12 cellular contexts compared by ENCODE assay signal in the genomic region with DNA sequence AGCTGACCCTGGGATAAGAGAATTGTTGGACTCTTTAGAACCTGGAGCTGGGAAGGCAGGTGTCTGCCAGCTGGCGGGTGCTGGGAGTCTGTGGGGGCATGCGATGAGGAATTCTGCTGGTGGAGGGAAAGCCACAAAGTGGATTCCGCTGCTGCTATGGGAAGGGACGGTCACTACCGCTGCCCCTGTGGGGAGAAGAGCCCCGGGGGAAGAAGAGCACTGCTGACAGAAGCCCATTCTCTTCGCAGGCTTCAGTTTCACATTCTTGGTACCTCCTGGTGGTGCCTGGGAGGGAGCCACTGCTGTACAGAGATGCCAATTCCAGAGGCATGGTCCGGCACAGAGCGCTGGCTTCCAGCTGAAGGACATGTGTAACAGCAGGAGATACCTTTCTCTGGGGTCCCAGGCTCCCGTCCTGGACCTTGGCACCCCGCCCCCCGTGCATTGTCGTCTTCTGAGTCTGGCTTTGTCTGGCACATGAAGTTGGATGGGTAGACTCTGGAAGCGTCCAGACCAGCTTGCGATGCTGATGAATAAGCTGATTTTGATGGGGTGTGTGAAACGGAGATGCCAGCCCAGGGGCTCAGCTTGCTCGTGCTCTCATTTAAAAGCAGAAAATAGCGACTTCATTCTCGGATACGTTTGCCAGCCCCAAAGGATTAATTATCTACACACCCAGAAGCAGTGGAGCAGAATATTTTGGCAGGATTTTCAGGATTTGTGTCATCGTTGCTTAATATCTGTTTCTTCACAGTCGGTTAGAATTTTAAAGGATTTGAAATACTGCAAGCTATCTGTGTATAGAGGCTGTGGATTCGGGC. TPM values are rescaled to one million over a fixed set of nuclear protein-coding genes. Genes with fewer than 3 reads are reported as not detected.
DNase-seq lines count a peak whose midpoint lies in the region; ATAC-seq, FAIRE-seq and TF ChIP-seq lines count a peak whose summit lies in the region.
"Had no signal": no experiment of that assay in that cellular context is flagged by ENCODE, and none has a peak within 500 bp of the region (broad histone marks: within the 10 kb centered on the region; RNA-seq: fewer than 3 reads in every experiment).

No MANE protein-coding gene starts in this region.

- H4K5ac ChIP-seq in IMR-90 (ENCODE audit: low read depth, low read length), result no peak overlapping the region

- BruUV-seq in IMR-90 (replicated peaks; lab: Mats Ljungman, UMichigan), result no TSS peak
- TSS peak; percentile 54 for BruUV-seq in HepG2 (replicated peaks; lab: Mats Ljungman, UMichigan)

- no peak overlapping the region for H2BK5ac ChIP-seq in IMR-90 (ENCODE audit: low read depth, low read length, poor library complexity, severe bottlenecking)

- no peak for TF ChIP-seq POLR2A in IMR-90 (IDR thresholded peaks at IDR 0.05; ENCODE audit: low read depth, low read length)
- TF ChIP-seq POLR2A in HepG2 (IDR thresholded peaks at IDR 0.05; ENCODE audit: insufficient read depth in 1 of 2, low read depth in 2 of 2, low read length in 2 of 2), result no peak

- no peaks in the 10 kb centered on the region for H3K9me3 Mint-ChIP-seq in neural progenitor cell

- CTCF ChIA-PET in IMR-90 (lab: Yijun Ruan, JAX), result no interaction called here
- CTCF ChIA-PET in HepG2 (lab: Yijun Ruan, JAX; ENCODE audit: low intra/inter-chr PET ratio, low total read pairs), result no interaction called here

- POLR2A ChIA-PET in IMR-90 (lab: Charles Lee; ENCODE audit: unreplicated experiment) (no interaction called here), HepG2 (lab: Yijun Ruan, JAX) (interaction anchor here (0.8 to 5.5 kb wide), 6 partner anchors 11 to 58 kb away, joined by 3 to 21 read pairs (median 4); partner anchors contain the start of genes PDXK and RRP1)

- peaks cover 38% of the 10 kb centered on the region for H3K4me1 ChIP-seq in IMR-90 (ENCODE audit: control insufficient read depth, insufficient read depth, low read length)
- peaks cover 89% of the 10 kb centered on the region for H3K4me1 ChIP-seq in HepG2 (ENCODE audit: insufficient read depth, low read length)
- no peaks in the 10 kb centered on the region for H3K4me1 ChIP-seq in neural progenitor cell

- no peak overlapping the region for H3K27ac Mint-ChIP-seq in neural progenitor cell

- DNase-seq in IMR-90 (no peak), astrocyte of the hippocampus (ENCODE audit: low read depth, low spot score) (peak; percentile 61), HepG2 (ENCODE audit: low spot score) (no peak), superior temporal gyrus (ENCODE audit: extremely low spot score) (peak; percentile 65), neural progenitor cell (ENCODE audit: low spot score) (no peak)
- no peak for DNase-seq in activated CD8-positive, alpha-beta memory T cell treated with anti-CD3 and anti-CD28 coated beads, Interleukin-2, amount 50 U/mL, for 4 hours
- DNase-seq: activated effector memory CD4-positive, alpha-beta T cell treated with Interleukin-2 at 50 U/mL for 16 hours; mesendoderm; NCI-H510A treated with DMSO at 0.1 percent for 48 hours; stimulated activated CD4-positive, alpha-beta T cell treated with anti-CD3 and anti-CD28 coated beads, Interleukin-4, amount 100 ng/mL, for 4 hours had no signal

- peak overlapping the region; percentile 60 for H2AK9ac ChIP-seq in IMR-90 (replicated peaks; ENCODE audit: low read depth, low read length, poor library complexity)

- TF ChIP-seq RAD21 in IMR-90 (IDR thresholded peaks at IDR 0.05; ENCODE audit: low read length), result no peak
- TF ChIP-seq RAD21 in HepG2 (CRISPR knock-in tag; IDR thresholded peaks at IDR 0.05), result no peak

- TF ChIP-seq CTCF in IMR-90 (conservative IDR thresholded peaks at IDR 0.05; ENCODE audit: low read depth, low read length) (no peak), HepG2 (CRISPR knock-in tag; IDR thresholded peaks at IDR 0.05) (no peak), neural progenitor cell (IDR thresholded peaks at IDR 0.05) (no peak)

- H3K4me1 Mint-ChIP-seq in neural progenitor cell, result peaks cover 36% of the 10 kb centered on the region

- ATAC-seq in IMR-90 (ENCODE audit: low read depth), result no peak
- ATAC-seq in HepG2, result peak; percentile 0; the same call in 2 of the 3 replicates
- ATAC-seq in GM18873 (IDR thresholded peaks at IDR 0.05; ENCODE audit: low FRiP score, unreplicated experiment), result no peak
- ATAC-seq in HG03432 (IDR thresholded peaks at IDR 0.05; ENCODE audit: unreplicated experiment), result no peak

- in situ Hi-C loops in IMR-90 (cut with MboI; ENCODE audit: low sequenced_read_pairs), result no loop called here
- in situ Hi-C loops in HepG2 (cut with HindIII; ENCODE audit: extremely low pct_ligation_motif_present, low pct_unique_long_range_greater_than_20kb), result no loop called here

- no peak overlapping the region for H3K56ac ChIP-seq in IMR-90 (ENCODE audit: extremely low read depth, insufficient read depth, low read length)

- peaks cover 9% of the 10 kb centered on the region for H3K27me3 Mint-ChIP-seq in neural progenitor cell (ENCODE audit: insufficient read depth, low read depth)

- no peak overlapping the region for H4K91ac ChIP-seq in IMR-90 (ENCODE audit: insufficient read depth, low read depth, low read length)

- H3K14ac ChIP-seq in IMR-90 (replicated peaks; ENCODE audit: low read depth, low read length), result no peak overlapping the region

- intact Hi-C loops in IMR-90 (cut with micrococcal nuclease) (no loop called here), HepG2 (cut with micrococcal nuclease; ENCODE audit: unreplicated experiment) (no loop called here)

- H3K4ac ChIP-seq in IMR-90 (ENCODE audit: low read depth, low read length), result no peak overlapping the region

- no peak overlapping the region for H3K23ac ChIP-seq in IMR-90 (ENCODE audit: low read depth, low read length)

- peaks cover 81% of the 10 kb centered on the region for H3K79me2 ChIP-seq in HepG2 (ENCODE audit: insufficient read depth, low read length)
- peaks cover 24% of the 10 kb centered on the region for H3K79me2 ChIP-seq in neural progenitor cell (ENCODE audit: low read depth)

- no peak overlapping the region for H3K4me3 ChIP-seq in IMR-90 (ENCODE audit: insufficient read depth, low read depth, low read length)
- peak overlapping the region in 2 of 3 experiments; percentile 17 to 64; a peak in 4 of 6 replicates for H3K4me3 ChIP-seq in HepG2 (replicated peaks in 1 of 3; ENCODE audit: insufficient read depth in 1 of 3, low read depth in 2 of 3, low read length in 3 of 3)
- no peak overlapping the region for H3K4me3 ChIP-seq in neural progenitor cell

- H3K79me1 ChIP-seq in IMR-90 (ENCODE audit: low read depth in 1 of 2, low read length in 2 of 2), result peaks cover 26 to 95% of the 10 kb centered on the region in 2 experiments

- H3K18ac ChIP-seq in IMR-90 (ENCODE audit: low read depth, low read length), result no peak overlapping the region

- H2BK20ac ChIP-seq in IMR-90 (ENCODE audit: low read depth, low read length), result no peak overlapping the region

- H3K36me3 ChIP-seq in IMR-90 (ENCODE audit: control insufficient read depth, insufficient read depth, low read length) (peaks cover 11% of the 10 kb centered on the region), HepG2 (replicated peaks in 1 of 2; ENCODE audit: control insufficient read depth in 1 of 2, insufficient read depth in 2 of 2, low read length in 2 of 2) (peaks cover 17 to 25% of the 10 kb centered on the region in 2 experiments; a peak in 3 of 5 replicates), neural progenitor cell (no peaks in the 10 kb centered on the region)

- no peak overlapping the region for H3K9ac ChIP-seq in IMR-90 (ENCODE audit: low read depth, low read length)
- peak overlapping the region; percentile 62 for H3K9ac ChIP-seq in HepG2 (ENCODE audit: insufficient read depth, low read depth, low read length)
- H3K9ac ChIP-seq in neural progenitor cell, result no peak overlapping the region

- peaks cover 24% of the 10 kb centered on the region for H3K9me1 ChIP-seq in IMR-90 (ENCODE audit: insufficient read depth, low read length)

- peaks cover 9% of the 10 kb centered on the region for H3F3A ChIP-seq in neural progenitor cell (ENCODE audit: low read depth)

- H3K4me3 Mint-ChIP-seq in neural progenitor cell, result no peak overlapping the region

- H3K27ac ChIP-seq in IMR-90 (ENCODE audit: insufficient read depth, low read length) (no peak overlapping the region), HepG2 (ENCODE audit: extremely low read length, insufficient read depth, low read length) (peak overlapping the region; percentile 89), neural progenitor cell (no peak overlapping the region)

- H2AFZ ChIP-seq in IMR-90 (replicated peaks; ENCODE audit: low read length, poor library complexity) (no peak overlapping the region), HepG2 (ENCODE audit: low read length) (no peak overlapping the region), neural progenitor cell (replicated peaks) (no peak overlapping the region)

- H3K36me3 Mint-ChIP-seq in neural progenitor cell, result peaks cover 4% of the 10 kb centered on the region

- peaks cover 59% of the 10 kb centered on the region for H4K20me1 ChIP-seq in IMR-90 (ENCODE audit: insufficient read depth, low read length)
- no peaks in the 10 kb centered on the region for H4K20me1 ChIP-seq in HepG2 (ENCODE audit: insufficient read depth, low read length)
- no peaks in the 10 kb centered on the region for H4K20me1 ChIP-seq in neural progenitor cell (ENCODE audit: low read depth)

- no peaks in the 10 kb centered on the region for H3K27me3 ChIP-seq in IMR-90 (ENCODE audit: control insufficient read depth, insufficient read depth, low read length)
- H3K27me3 ChIP-seq in HepG2 (ENCODE audit: control insufficient read depth in 1 of 2, insufficient read depth in 2 of 2, low read length in 2 of 2), result no peaks in the 10 kb centered on the region; a peak in 1 of 5 replicates
- no peaks in the 10 kb centered on the region for H3K27me3 ChIP-seq in neural progenitor cell

- H4K8ac ChIP-seq in IMR-90 (ENCODE audit: low read depth in 2 of 2, low read length in 2 of 2), result no peak overlapping the region

- TF ChIP-seq EP300 in HepG2 (IDR thresholded peaks at IDR 0.05; ENCODE audit: low read depth in 2 of 2, low read length in 2 of 2) (no peak), HepG2 (CRISPR knock-in tag; IDR thresholded peaks at IDR 0.05; ENCODE audit: borderline replicate concordance) (no peak)

- no peak overlapping the region for H2AK5ac ChIP-seq in IMR-90 (ENCODE audit: low read depth, low read length)

- H3K4me2 ChIP-seq in IMR-90 (ENCODE audit: low read depth, low read length) (no peak overlapping the region), HepG2 (ENCODE audit: low read depth, low read length) (peak overlapping the region; percentile 87), neural progenitor cell (no peak overlapping the region)

- dilution Hi-C loops in IMR-90 (cut with HindIII; ENCODE audit: low sequenced_read_pairs, unreplicated experiment), result no loop called here

- H2BK120ac ChIP-seq in IMR-90 (ENCODE audit: low read depth, low read length), result no peak overlapping the region

- WGBS in IMR-90 (ENCODE audit: extremely low coverage in 2 of 2, insufficient read length in 1 of 2), 2 experiments, result 77% methylated on average over 6 of the region's 23 CpGs; no CpG with 5 or more reads in 1 of the 2 experiments
- WGBS in HepG2 (ENCODE audit: low lambda C conversion rate), result 64% methylated on average over 19 of the region's 23 CpGs

- FAIRE-seq in HepG2 (lab: Jason Lieb, UNC), result no peak

- H3K9me3 ChIP-seq in IMR-90 (ENCODE audit: control insufficient read depth, insufficient read depth, low read length) (no peaks in the 10 kb centered on the region), HepG2 (ENCODE audit: low read length) (no peaks in the 10 kb centered on the region), neural progenitor cell (ENCODE audit: low read depth) (no peaks in the 10 kb centered on the region)

- H2BK15ac ChIP-seq in IMR-90 (ENCODE audit: low read depth, low read length), result no peak overlapping the region

RNA-seq across cellular contexts. Expression of gene PDXK, which starts 13.2 kb away (rescaled TPM):
- total RNA-seq in IMR-90 (2012; rRNA removed) (250 and 312 TPM in 2 replicates), HepG2 (2016; rRNA removed; fragmentation: Illumina TruSeq; extraction: Trizol) (114 and 151 TPM in 2 replicates), neural progenitor cell (ENCODE audit: low replicate concordance) (43.3 and 54.0 TPM in 2 replicates)
- polyA plus RNA-seq in IMR-90 (2012; rRNA removed) (149 and 155 TPM in 2 replicates), HepG2 (2011; rRNA removed) (165 and 184 TPM in 2 replicates)
- 114 and 180 TPM in 2 replicates for polyA plus RNA-seq in IMR-90 (2012; cell fraction: cytosol; rRNA removed)
- polyA plus RNA-seq in IMR-90 (2012; cell fraction: nucleus; rRNA removed; ENCODE audit: low replicate concordance), result 141 and 208 TPM in 2 replicates
- total RNA-seq in HepG2 (2016; cell fraction: cytosol; rRNA removed; fragmentation: Illumina TruSeq; extraction: Trizol; ENCODE audit: low read depth), result 28.6 and 35.2 TPM in 2 replicates
- 115 and 149 TPM in 2 replicates for total RNA-seq in HepG2 (2016; cell fraction: insoluble cytoplasmic fraction; rRNA removed; fragmentation: Illumina TruSeq; extraction: Trizol)
- 62.0 and 68.5 TPM in 2 replicates for total RNA-seq in HepG2 (2016; cell fraction: membrane; rRNA removed; fragmentation: Illumina TruSeq; extraction: Trizol)
- 61.1 and 71.3 TPM in 2 replicates for total RNA-seq in HepG2 (2016; cell fraction: nucleus; rRNA removed; fragmentation: Illumina TruSeq; extraction: Trizol)
- 146 and 162 TPM in 2 replicates for polyA plus RNA-seq in HepG2 (2011; cell fraction: cytosol; rRNA removed)
- polyA plus RNA-seq in HepG2 (2011; cell fraction: nucleus; rRNA removed), result 215 and 264 TPM in 2 replicates
- polyA plus RNA-seq in HepG2 (2012), result 82.4 and 87.9 TPM in 2 replicates
- 45.4 and 55.7 TPM in 2 replicates for polyA plus RNA-seq in HepG2 (2016; cell fraction: cytosol; fragmentation: Illumina TruSeq; extraction: Trizol; ENCODE audit: low read depth)
- polyA plus RNA-seq in HepG2 (2016; cell fraction: insoluble cytoplasmic fraction; fragmentation: Illumina TruSeq; extraction: Trizol; ENCODE audit: low read depth), result 135 and 141 TPM in 2 replicates
- 56.2 and 56.5 TPM in 2 replicates for polyA plus RNA-seq in HepG2 (2016; cell fraction: membrane; fragmentation: Illumina TruSeq; extraction: Trizol; ENCODE audit: low read depth)
- polyA plus RNA-seq in HepG2 (2016; cell fraction: nucleus; fragmentation: Illumina TruSeq; extraction: Trizol; ENCODE audit: insufficient read depth, low read depth), result 113 and 114 TPM in 2 replicates
- polyA minus RNA-seq in HepG2 (2011; rRNA and poly(A)+ RNA removed; ENCODE audit: low replicate concordance), result 159 and 241 TPM in 2 replicates
- 48.1 and 61.1 TPM in 2 replicates for polyA minus RNA-seq in HepG2 (2011; cell fraction: cytosol; rRNA and poly(A)+ RNA removed)
- polyA minus RNA-seq in HepG2 (2011; cell fraction: nucleus; rRNA and poly(A)+ RNA removed), result 60.5 and 61.0 TPM in 2 replicates

RNA-seq across cellular contexts. Expression of gene CSTB, which starts 44.0 kb away (rescaled TPM):
- 6.1 and 6.9 TPM in 2 replicates for total RNA-seq in IMR-90 (2012; rRNA removed)
- polyA plus RNA-seq in IMR-90 (2012; rRNA removed), result 71.7 and 87.4 TPM in 2 replicates
- polyA plus RNA-seq in IMR-90 (2012; cell fraction: cytosol; rRNA removed), result 31.9 and 61.6 TPM in 2 replicates
- 16.5 and 24.5 TPM in 2 replicates for polyA plus RNA-seq in IMR-90 (2012; cell fraction: nucleus; rRNA removed; ENCODE audit: low replicate concordance)
- total RNA-seq in HepG2 (2016; rRNA removed; fragmentation: Illumina TruSeq; extraction: Trizol), result 11.7 and 15.8 TPM in 2 replicates
- total RNA-seq in HepG2 (2016; cell fraction: cytosol; rRNA removed; fragmentation: Illumina TruSeq; extraction: Trizol; ENCODE audit: low read depth), result 8.0 and 9.1 TPM in 2 replicates
- total RNA-seq in HepG2 (2016; cell fraction: insoluble cytoplasmic fraction; rRNA removed; fragmentation: Illumina TruSeq; extraction: Trizol), result 11.9 and 14.9 TPM in 2 replicates
- 9.8 and 11.8 TPM in 2 replicates for total RNA-seq in HepG2 (2016; cell fraction: membrane; rRNA removed; fragmentation: Illumina TruSeq; extraction: Trizol)
- total RNA-seq in HepG2 (2016; cell fraction: nucleus; rRNA removed; fragmentation: Illumina TruSeq; extraction: Trizol), result 6.6 and 7.1 TPM in 2 replicates
- 94.1 and 110 TPM in 2 replicates for polyA plus RNA-seq in HepG2 (2011; rRNA removed)
- 129 and 137 TPM in 2 replicates for polyA plus RNA-seq in HepG2 (2011; cell fraction: cytosol; rRNA removed)
- polyA plus RNA-seq in HepG2 (2011; cell fraction: nucleus; rRNA removed), result 53.4 and 59.2 TPM in 2 replicates
- 58.7 and 69.9 TPM in 2 replicates for polyA plus RNA-seq in HepG2 (2012)
- 34.3 and 43.0 TPM in 2 replicates for polyA plus RNA-seq in HepG2 (2016; cell fraction: cytosol; fragmentation: Illumina TruSeq; extraction: Trizol; ENCODE audit: low read depth)
- 53.0 and 57.2 TPM in 2 replicates for polyA plus RNA-seq in HepG2 (2016; cell fraction: insoluble cytoplasmic fraction; fragmentation: Illumina TruSeq; extraction: Trizol; ENCODE audit: low read depth)
- polyA plus RNA-seq in HepG2 (2016; cell fraction: membrane; fragmentation: Illumina TruSeq; extraction: Trizol; ENCODE audit: low read depth), result 32.8 and 40.2 TPM in 2 replicates
- 34.9 and 36.2 TPM in 2 replicates for polyA plus RNA-seq in HepG2 (2016; cell fraction: nucleus; fragmentation: Illumina TruSeq; extraction: Trizol; ENCODE audit: insufficient read depth, low read depth)
- 37.2 and 51.7 TPM in 2 replicates for polyA minus RNA-seq in HepG2 (2011; rRNA and poly(A)+ RNA removed; ENCODE audit: low replicate concordance)
- 24.0 and 25.6 TPM in 2 replicates for polyA minus RNA-seq in HepG2 (2011; cell fraction: cytosol; rRNA and poly(A)+ RNA removed)
- 9.0 and 15.4 TPM in 2 replicates for polyA minus RNA-seq in HepG2 (2011; cell fraction: nucleus; rRNA and poly(A)+ RNA removed)
- 7.1 and 8.5 TPM in 2 replicates for total RNA-seq in neural progenitor cell (ENCODE audit: low replicate concordance)

RNA-seq across cellular contexts. Expression of gene RRP1, which starts 57.3 kb away (rescaled TPM):
- total RNA-seq in IMR-90 (2012; rRNA removed), result 18.3 and 23.3 TPM in 2 replicates
- 18.1 and 20.2 TPM in 2 replicates for polyA plus RNA-seq in IMR-90 (2012; rRNA removed)
- polyA plus RNA-seq in IMR-90 (2012; cell fraction: cytosol; rRNA removed), result 12.4 and 18.5 TPM in 2 replicates
- 28.8 and 33.8 TPM in 2 replicates for polyA plus RNA-seq in IMR-90 (2012; cell fraction: nucleus; rRNA removed; ENCODE audit: low replicate concordance)
- total RNA-seq in HepG2 (2016; rRNA removed; fragmentation: Illumina TruSeq; extraction: Trizol), result 24.6 and 35.1 TPM in 2 replicates
- 16.9 and 17.1 TPM in 2 replicates for total RNA-seq in HepG2 (2016; cell fraction: cytosol; rRNA removed; fragmentation: Illumina TruSeq; extraction: Trizol; ENCODE audit: low read depth)
- 24.1 and 32.9 TPM in 2 replicates for total RNA-seq in HepG2 (2016; cell fraction: insoluble cytoplasmic fraction; rRNA removed; fragmentation: Illumina TruSeq; extraction: Trizol)
- total RNA-seq in HepG2 (2016; cell fraction: membrane; rRNA removed; fragmentation: Illumina TruSeq; extraction: Trizol), result 10.3 and 11.2 TPM in 2 replicates
- total RNA-seq in HepG2 (2016; cell fraction: nucleus; rRNA removed; fragmentation: Illumina TruSeq; extraction: Trizol), result 29.9 and 34.8 TPM in 2 replicates
- polyA plus RNA-seq in HepG2 (2011; rRNA removed), result 20.1 and 22.2 TPM in 2 replicates
- 11.2 and 11.3 TPM in 2 replicates for polyA plus RNA-seq in HepG2 (2011; cell fraction: cytosol; rRNA removed)
- polyA plus RNA-seq in HepG2 (2011; cell fraction: nucleus; rRNA removed), result 110 and 114 TPM in 2 replicates
- polyA plus RNA-seq in HepG2 (2012), result 22.7 and 27.0 TPM in 2 replicates
- 3.0 and 3.7 TPM in 2 replicates for polyA plus RNA-seq in HepG2 (2016; cell fraction: cytosol; fragmentation: Illumina TruSeq; extraction: Trizol; ENCODE audit: low read depth)
- polyA plus RNA-seq in HepG2 (2016; cell fraction: insoluble cytoplasmic fraction; fragmentation: Illumina TruSeq; extraction: Trizol; ENCODE audit: low read depth), result 25.7 and 32.8 TPM in 2 replicates
- polyA plus RNA-seq in HepG2 (2016; cell fraction: membrane; fragmentation: Illumina TruSeq; extraction: Trizol; ENCODE audit: low read depth), result 4.3 and 6.1 TPM in 2 replicates
- polyA plus RNA-seq in HepG2 (2016; cell fraction: nucleus; fragmentation: Illumina TruSeq; extraction: Trizol; ENCODE audit: insufficient read depth, low read depth), result 70.6 and 74.1 TPM in 2 replicates
- polyA minus RNA-seq in HepG2 (2011; rRNA and poly(A)+ RNA removed; ENCODE audit: low replicate concordance), result 9.8 and 26.9 TPM in 2 replicates
- 5.9 and 9.7 TPM in 2 replicates for polyA minus RNA-seq in HepG2 (2011; cell fraction: cytosol; rRNA and poly(A)+ RNA removed)
- polyA minus RNA-seq in HepG2 (2011; cell fraction: nucleus; rRNA and poly(A)+ RNA removed), result 27.0 and 37.2 TPM in 2 replicates
- 18.4 and 32.5 TPM in 2 replicates for total RNA-seq in neural progenitor cell (ENCODE audit: low replicate concordance)

Comparison
In these comparisons a context has a peak if more than half of its experiments do, and no peak if none do; other contexts are left out.
1. DNase-seq: peak in astrocyte of the hippocampus (single experiment) and superior temporal gyrus (single experiment); none in IMR-90 (single experiment), HepG2 (single experiment), neural progenitor cell (single experiment) and activated CD8-positive, alpha-beta memory T cell treated with anti-CD3 and anti-CD28 coated beads, Interleukin-2, amount 50 U/mL, for 4 hours (single experiment).
2. H3K4me3 ChIP-seq: peak in HepG2 (2 of 3); none in IMR-90 (single experiment) and neural progenitor cell (single experiment).